Comparison of ENCODE assay signal across 35 cellular contexts in genomic region chr1:115927971-115928370, GRCh38. TPM values are rescaled to one million over a fixed set of nuclear protein-coding genes. Genes with fewer than 3 reads are reported as not detected.
"Had no signal": no experiment of that assay in that cellular context is flagged by ENCODE, and none has a peak within 500 bp of the region (broad histone marks: within the 10 kb centered on the region; RNA-seq: fewer than 3 reads in every experiment).

No MANE protein-coding gene starts in this region.

- H3K27me3 ChIP-seq: SJCRH30 had no signal

- H3K9me3 ChIP-seq: SJCRH30 had no signal

- DNase-seq: activated CD4-positive, alpha-beta memory T cell treated with anti-CD3 and anti-CD28 coated beads, Interleukin-2, amount 10 ng/mL, durations not matched to agents 7 days and 5 days; activated CD4-positive, alpha-beta T cell treated with anti-CD3 and anti-CD28 coated beads for 1 hour; activated CD4-positive, alpha-beta T cell treated with anti-CD3 and anti-CD28 coated beads for 48 hours; activated CD4-positive, CD25-positive, alpha-beta regulatory T cell; activated CD8-positive, alpha-beta memory T cell treated with anti-CD3 and anti-CD28 coated beads for 24 hours; activated effector memory CD4-positive, alpha-beta T cell treated with anti-CD3 and anti-CD28 coated beads, Interleukin-2, amount 50 U/mL, for 16 hours; activated naive CD4-positive, alpha-beta T cell; activated naive CD4-positive, alpha-beta T cell treated with anti-CD3 and anti-CD28 coated beads, Interleukin-2, amount 50 U/mL, for 16 hours; activated naive CD8-positive, alpha-beta T cell treated with anti-CD3 and anti-CD28 coated beads for 36 hours; activated T-cell treated with anti-CD3 and anti-CD28 coated beads, Interleukin-2, amount 50 U/mL, for 1 hour; activated T-cell treated with anti-CD3 and anti-CD28 coated beads, Interleukin-2, amount 50 U/mL, for 72 hours; amniotic stem cell; aorta; brain microvascular endothelial cell; Kasumi-1; KG1; MM.1S; MV-4-11; NCI-H1092; NCI-H1436 treated with DMSO at 0.1 percent for 48 hours; NCI-H1694 treated with DMSO at 0.1 percent for 48 hours; NCI-H2029; NCI-H2227 treated with DMSO at 0.1 percent for 48 hours; NCI-H446 treated with DMSO at 0.1 percent for 48 hours; NCI-H524; NCI-H69; NCI-H82; NK-92 treated with Interleukin-12 subunit alpha and Interleukin-12 subunit beta, amount 100 ng/mL, for 24 hours; SHP77; SJCRH30; T1000; WERI-Rb-1 had no signal

- H3K4me1 ChIP-seq: SJCRH30 had no signal

- ATAC-seq: activated T-cell treated with anti-CD3 and anti-CD28 coated beads, Interleukin-2, amount 50 U/mL, for 72 hours; activated T-helper 17 cell treated with anti-CD3 and anti-CD28 coated beads, Interleukin-2, amount 50 U/mL, for 72 hours had no signal

- H3K4me3 ChIP-seq: cardiac muscle cell, SJCRH30, SK-N-MC had no signal

- H3K36me3 ChIP-seq: brain microvascular endothelial cell, cardiac muscle cell, SJCRH30, WERI-Rb-1 had no signal

- H3K27ac ChIP-seq: brain microvascular endothelial cell, cardiac muscle cell, SJCRH30, SK-N-MC, WERI-Rb-1 had no signal

RNA-seq across cellular contexts. Expression of gene SLC22A15, which starts 48.3 kb away (rescaled TPM):
- total RNA-seq: SJCRH30 had no signal
